ENCODE assay signal across 2 cellular contexts in genomic region chr5:149133795-149134777, GRCh38.
TF ChIP-seq lines count a peak whose summit lies in the region.

No MANE protein-coding gene starts in this region.

TF ChIP-seq in IMR-90, 13 proteins besides CTCF, POLR2A, EP300 and RAD21 (continued from another document):
- TF ChIP-seq BHLHE40 (IDR thresholded peaks at IDR 0.05; ENCODE audit: low read depth, low read length), result 0 out of 2 replicates have a peak, but pooled peaks have one; percentile 10
- peak; percentile 98 for TF ChIP-seq FOS (IDR thresholded peaks at IDR 0.05; ENCODE audit: low read depth, low read length)
- no peak for TF ChIP-seq MAFK (IDR thresholded peaks at IDR 0.05; ENCODE audit: low read depth, low read length)
- 0 out of 2 replicates have a peak, but pooled peaks have one; percentile 1 for TF ChIP-seq SMC3 (IDR thresholded peaks at IDR 0.05; ENCODE audit: low read depth, low read length)
- no peak for TF ChIP-seq RCOR1 (IDR thresholded peaks at IDR 0.05; ENCODE audit: insufficient replicate concordance, low read length)

TF ChIP-seq in liver, 16 proteins besides CTCF, POLR2A, EP300 and RAD21 (continued from another document):
- peak; percentile 74 to 88 for TF ChIP-seq RXRA (IDR thresholded peaks at IDR 0.05)
- no peak for TF ChIP-seq REST (IDR thresholded peaks at IDR 0.05)
- TF ChIP-seq MAX (IDR thresholded peaks at IDR 0.05), result peak; percentile 71
- peak in 1 of 2 donors; percentile 45 for TF ChIP-seq GABPA (IDR thresholded peaks at IDR 0.05 in 1 of 2, conservative IDR thresholded peaks at IDR 0.05 in 1 of 2)
- TF ChIP-seq TAF1 (conservative IDR thresholded peaks at IDR 0.05), result peak; percentile 30
- no peak for TF ChIP-seq FOXA1 (IDR thresholded peaks at IDR 0.05)
- peak; percentile 82 to 96 for TF ChIP-seq JUND (IDR thresholded peaks at IDR 0.05)
- TF ChIP-seq SP1 (IDR thresholded peaks at IDR 0.05), result peak; percentile 94
- TF ChIP-seq ATF3 (IDR thresholded peaks at IDR 0.05), result peak; percentile 88
- TF ChIP-seq HNF4A (conservative IDR thresholded peaks at IDR 0.05), result peak; percentile 63 to 69
- no peak for TF ChIP-seq ZBTB33 (IDR thresholded peaks at IDR 0.05)
- peak; percentile 10 for TF ChIP-seq FOXA2 (IDR thresholded peaks at IDR 0.05)
- TF ChIP-seq EGR1 (IDR thresholded peaks at IDR 0.05; ENCODE audit: low read depth in 2 of 2), result no peak
- TF ChIP-seq YY1 (IDR thresholded peaks at IDR 0.05), result peak; percentile 63
- no peak for TF ChIP-seq HNF4G (IDR thresholded peaks at IDR 0.05)
